Comparison of ENCODE assay signal across 14 cellular contexts in genomic region chrX:33210156-33210555, GRCh38. TPM values are rescaled to one million over a fixed set of nuclear protein-coding genes. Genes with fewer than 3 reads are reported as not detected.
DNase-seq lines count a peak whose midpoint lies in the region; ATAC-seq and TF ChIP-seq lines count a peak whose summit lies in the region.
"Had no signal": no experiment of that assay in that cellular context is flagged by ENCODE, and none has a peak within 500 bp of the region (broad histone marks: within the 10 kb centered on the region; RNA-seq: fewer than 3 reads in every experiment).

No MANE protein-coding gene starts in this region.

- H3K36me3 Mint-ChIP-seq in activated naive CD8-positive, alpha-beta T cell treated with anti-CD3 and anti-CD28 coated beads for 36 hours, result no peaks in the 10 kb centered on the region

- peak overlapping the region; percentile 55 for H3K4me2 ChIP-seq in OCI-LY1 (ENCODE audit: low read length)
- H3K4me2 ChIP-seq: GM23338 had no signal

- no peak overlapping the region for H3K4me3 Mint-ChIP-seq in activated naive CD8-positive, alpha-beta T cell treated with anti-CD3 and anti-CD28 coated beads for 36 hours
- H3K4me3 Mint-ChIP-seq: GM23338 had no signal

- TF ChIP-seq POLR2A in Peyer's patch (IDR thresholded peaks at IDR 0.05), result no peak

- no peak overlapping the region for H2AFZ ChIP-seq in OCI-LY1 (ENCODE audit: low read length)
- H2AFZ ChIP-seq: GM23338 had no signal

- peaks cover 9% of the 10 kb centered on the region for H3K36me3 ChIP-seq in OCI-LY1 (ENCODE audit: insufficient read depth, low read length)
- H3K36me3 ChIP-seq in muscle layer of duodenum (ENCODE audit: control insufficient read depth in 1 of 2, insufficient read depth in 2 of 2, low read length in 2 of 2), result no peaks in the 10 kb centered on the region
- H3K36me3 ChIP-seq in stomach smooth muscle (ENCODE audit: control insufficient read depth in 2 of 2, insufficient read depth in 2 of 2, low read length in 2 of 2), result no peaks in the 10 kb centered on the region
- H3K36me3 ChIP-seq in Peyer's patch, result no peaks in the 10 kb centered on the region

- H3K27ac Mint-ChIP-seq in activated naive CD8-positive, alpha-beta T cell treated with anti-CD3 and anti-CD28 coated beads for 36 hours, result no peak overlapping the region
- H3K27ac Mint-ChIP-seq: GM23338 had no signal

- H3K27me3 ChIP-seq in OCI-LY1 (ENCODE audit: insufficient read depth, low read length), result no peaks in the 10 kb centered on the region
- H3K27me3 ChIP-seq in muscle layer of duodenum (ENCODE audit: low read depth, low read length), result no peaks in the 10 kb centered on the region
- no peaks in the 10 kb centered on the region for H3K27me3 ChIP-seq in stomach smooth muscle (ENCODE audit: control insufficient read depth in 1 of 2, insufficient read depth in 2 of 2, low read length in 2 of 2)
- no peaks in the 10 kb centered on the region for H3K27me3 ChIP-seq in Peyer's patch

- ATAC-seq in GM19463 (IDR thresholded peaks at IDR 0.05; ENCODE audit: unreplicated experiment), result no peak
- ATAC-seq: GM23338, HepG2 had no signal

- H3K4me1 Mint-ChIP-seq in activated naive CD8-positive, alpha-beta T cell treated with anti-CD3 and anti-CD28 coated beads for 36 hours, result no peaks in the 10 kb centered on the region

- TF ChIP-seq CTCF in OCI-LY1 (IDR thresholded peaks at IDR 0.05; ENCODE audit: low read length) (no peak), epithelial cell of esophagus (IDR thresholded peaks at IDR 0.05; ENCODE audit: insufficient read depth, low read depth, low read length, missing control alignments) (no peak), Peyer's patch (IDR thresholded peaks at IDR 0.05) (no peak)

- no peaks in the 10 kb centered on the region for H3K9me3 Mint-ChIP-seq in activated naive CD8-positive, alpha-beta T cell treated with anti-CD3 and anti-CD28 coated beads for 36 hours
- H3K9me3 Mint-ChIP-seq: GM23338 had no signal

- no peaks in the 10 kb centered on the region for H3K9me2 ChIP-seq in OCI-LY1 (ENCODE audit: low read depth, low read length)

- H3K9ac ChIP-seq in OCI-LY1 (ENCODE audit: low read length), result peak overlapping the region; percentile 34; the same call in 1 of the 2 replicates
- peak overlapping the region; percentile 71 to 82 for H3K9ac ChIP-seq in stomach smooth muscle (ENCODE audit: low read length in 2 of 2)

- H3K27ac ChIP-seq in OCI-LY1 (ENCODE audit: low read depth, low read length, poor library complexity, severe bottlenecking), result peak overlapping the region; percentile 82
- H3K27ac ChIP-seq in muscle layer of duodenum (ENCODE audit: low read length), result peak overlapping the region; percentile 82
- peak overlapping the region; percentile 46 for H3K27ac ChIP-seq in stomach smooth muscle (ENCODE audit: low read length)
- peak overlapping the region in 1 of 4 donors; percentile 56 for H3K27ac ChIP-seq in Peyer's patch

- H3K4me3 ChIP-seq in OCI-LY1 (ENCODE audit: low read depth, low read length, poor library complexity, severe bottlenecking) (peak overlapping the region; percentile 35), epithelial cell of esophagus (ENCODE audit: low read length) (peak overlapping the region; percentile 28), muscle layer of duodenum (ENCODE audit: low read depth in 1 of 2, low read length in 2 of 2) (peak overlapping the region; percentile 50 to 54), stomach smooth muscle (ENCODE audit: low read length in 2 of 2) (peak overlapping the region; percentile 66 to 71), Peyer's patch (peak overlapping the region in 2 of 4 donors; percentile 23 to 32)
- H3K4me3 ChIP-seq: GM23338 had no signal

- H3K79me2 ChIP-seq in OCI-LY1 (ENCODE audit: insufficient read depth, low read length), result peaks cover 39% of the 10 kb centered on the region; the same call in 1 of the 2 replicates

- H3K27me3 Mint-ChIP-seq in activated naive CD8-positive, alpha-beta T cell treated with anti-CD3 and anti-CD28 coated beads for 36 hours, result no peaks in the 10 kb centered on the region

- H4K20me1 ChIP-seq in OCI-LY1 (ENCODE audit: insufficient read depth, low read length), result no peaks in the 10 kb centered on the region

- H3F3A ChIP-seq in OCI-LY1 (ENCODE audit: insufficient read depth, low read length), result no peaks in the 10 kb centered on the region

- DNase-seq in epithelial cell of esophagus (ENCODE audit: low read depth) (no peak), Peyer's patch (no peak), HCEC 1CT (no peak)
- no peak for DNase-seq in activated naive CD8-positive, alpha-beta T cell treated with anti-CD3 and anti-CD28 coated beads for 36 hours
- DNase-seq: activated T-cell treated with anti-CD3 and anti-CD28 coated beads, Interleukin-2, amount 50 U/mL, for 48 hours; NCI-H2171 treated with DMSO at 0.1 percent for 48 hours; retina; stimulated activated CD4-positive, alpha-beta T cell treated with anti-CD3 and anti-CD28 coated beads, Interleukin-4, amount 100 ng/mL, for 4 hours had no signal

- peaks cover 90% of the 10 kb centered on the region for H3K4me1 ChIP-seq in OCI-LY1 (ENCODE audit: insufficient read depth, low read length, severe bottlenecking)
- H3K4me1 ChIP-seq in muscle layer of duodenum (ENCODE audit: control insufficient read depth in 1 of 2, insufficient read depth in 2 of 2, low read length in 2 of 2), result no peaks in the 10 kb centered on the region
- no peaks in the 10 kb centered on the region for H3K4me1 ChIP-seq in stomach smooth muscle (ENCODE audit: control insufficient read depth, insufficient read depth, low read length)
- no peaks in the 10 kb centered on the region for H3K4me1 ChIP-seq in Peyer's patch

- no peaks in the 10 kb centered on the region for H3K9me3 ChIP-seq in OCI-LY1 (ENCODE audit: low read length)
- H3K9me3 ChIP-seq in muscle layer of duodenum (ENCODE audit: control insufficient read depth in 1 of 2, low read length in 2 of 2), result no peaks in the 10 kb centered on the region
- H3K9me3 ChIP-seq in stomach smooth muscle (ENCODE audit: control insufficient read depth in 2 of 2, low read length in 2 of 2), result no peaks in the 10 kb centered on the region
- H3K9me3 ChIP-seq in Peyer's patch, result no peaks in the 10 kb centered on the region

RNA-seq across cellular contexts. Expression of gene DMD, which starts 1.2 kb away (rescaled TPM):
- total RNA-seq in activated naive CD8-positive, alpha-beta T cell treated with anti-CD3 and anti-CD28 coated beads for 36 hours, result under 1 TPM; 0.08 to 0.46 TPM
- total RNA-seq in Peyer's patch, result 100 to 1,000 TPM in 1 of 4 donors, 10 to 100 TPM in 3; 15.8 to 109 (median 19.1) TPM

Comparison
In these comparisons a context has a peak if more than half of its experiments do, and no peak if none do; other contexts are left out.
1. RNA of gene DMD, which starts 1.2 kb away (total RNA-seq): 15.8 to 109 TPM in Peyer's patch; 0.08 to 0.46 TPM in activated naive CD8-positive, alpha-beta T cell treated with anti-CD3 and anti-CD28 coated beads for 36 hours; every median in the first group is over 10 times any median in the second.